Comparison of ENCODE assay signal across 1 cellular context in the genomic region with DNA sequence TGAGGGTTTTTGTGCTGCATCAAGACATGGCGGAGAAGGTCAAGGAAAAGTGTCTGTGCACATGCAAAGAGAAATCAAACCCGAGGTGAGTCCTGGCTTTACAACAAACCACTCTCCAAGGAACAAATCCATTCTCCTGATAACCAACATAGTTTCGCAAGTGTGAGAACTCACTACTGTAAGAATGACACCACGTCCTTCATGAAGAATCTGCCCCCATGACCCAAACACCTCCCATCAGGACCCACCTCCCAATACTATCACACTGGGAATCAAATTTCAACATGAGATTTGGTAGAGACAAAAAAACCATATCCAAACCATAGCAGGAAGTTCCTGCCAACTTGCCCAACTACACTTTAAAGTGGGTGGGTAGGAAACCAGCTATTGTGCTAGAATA.
TF ChIP-seq lines count a peak whose summit lies in the region.

No MANE protein-coding gene starts in this region.

TF ChIP-seq in neural cell, 6 proteins besides CTCF, POLR2A, EP300 and RAD21 (continued from another document):
- no peak for TF ChIP-seq EZH2 (IDR thresholded peaks at IDR 0.05; ENCODE audit: borderline replicate concordance, insufficient read depth, low read length, poor library complexity, severe bottlenecking)
